ENCODE assay signal across 8 cellular contexts in the genomic region with DNA sequence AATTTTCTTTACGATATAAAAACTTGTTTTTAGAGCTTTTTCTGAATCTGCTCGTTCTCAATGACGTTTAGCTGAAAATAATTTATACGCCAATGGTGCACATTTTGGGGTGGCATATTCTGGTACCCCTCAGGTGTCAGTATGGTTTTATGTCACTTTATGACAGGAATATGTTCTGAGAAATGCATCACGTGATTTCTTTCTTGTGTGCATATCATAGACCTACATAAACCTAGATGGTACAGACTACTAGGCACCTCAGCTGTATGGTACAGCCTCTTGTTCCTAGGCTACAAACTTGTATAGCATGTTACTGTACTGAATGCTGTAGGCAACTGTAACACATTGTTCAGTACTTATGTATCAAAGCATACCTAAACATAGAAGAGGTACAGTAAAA.
"Had no signal": no experiment of that assay in that cellular context is flagged by ENCODE, and none has a peak within 500 bp of the region (broad histone marks: within the 10 kb centered on the region; RNA-seq: fewer than 3 reads in every experiment).

No MANE protein-coding gene starts in this region.

- DNase-seq: GDM1, GF-D8 had no signal

- FAIRE-seq: G401.6, GM12878, GM12891, GM12892, GM18507, GM19239 had no signal

- ATAC-seq: GM12878 had no signal

- H3K4me3 ChIP-seq: GM12878 had no signal
